23 cellular contexts compared by ENCODE assay signal in the genomic region with DNA sequence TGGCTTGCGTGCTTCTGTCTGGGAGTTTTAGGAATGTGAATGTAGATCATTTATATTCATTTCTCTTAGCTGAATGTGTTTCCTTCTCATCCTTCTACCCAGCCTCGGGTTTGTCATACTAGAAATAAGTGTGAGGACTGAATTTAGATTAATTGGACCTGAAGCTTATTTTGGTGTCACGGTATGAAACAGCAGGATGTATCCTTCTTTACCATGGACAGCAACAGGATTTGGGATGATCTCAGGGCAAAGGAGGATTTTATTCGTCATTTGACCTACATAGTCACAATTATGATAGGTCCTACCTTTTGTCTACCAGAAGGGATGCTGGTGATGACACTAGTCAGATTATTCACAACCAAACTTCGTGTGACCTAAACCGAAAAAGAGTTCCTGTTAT.
A peak's percentile ranks its signal among the peaks of the same experiment; 100 is the strongest.
DNase-seq lines count a peak whose midpoint lies in the region; ATAC-seq, FAIRE-seq and TF ChIP-seq lines count a peak whose summit lies in the region.
"Had no signal": no experiment of that assay in that cellular context is flagged by ENCODE, and none has a peak within 500 bp of the region (broad histone marks: within the 10 kb centered on the region; RNA-seq: fewer than 3 reads in every experiment).

No MANE protein-coding gene starts in this region.

- intact Hi-C loops in natural killer cell (cut with micrococcal nuclease) = no loop called here

- no peak for TF ChIP-seq RAD21 in A549 (conservative IDR thresholded peaks at IDR 0.05 in 1 of 2, IDR thresholded peaks at IDR 0.05 in 1 of 2)

- H3K27me3 Mint-ChIP-seq in natural killer cell (ENCODE audit: low read depth in 2 of 2) = no peaks in the 10 kb centered on the region
- H3K27me3 Mint-ChIP-seq: B cell; CD4-positive, CD25-positive, alpha-beta regulatory T cell had no signal

- H3K36me3 ChIP-seq in HEK293 (ENCODE audit: control insufficient read depth in 2 of 2, insufficient read depth in 1 of 2, low read length in 2 of 2) (no peaks in the 10 kb centered on the region), SJCRH30 (no peaks in the 10 kb centered on the region)
- H3K36me3 ChIP-seq: BLaER1, HAP-1 had no signal

- no peak for TF ChIP-seq POLR2A in A549 (IDR thresholded peaks at IDR 0.05; ENCODE audit: low read length)

- H3K4me3 ChIP-seq in A549 = no peak overlapping the region
- no peak overlapping the region for H3K4me3 ChIP-seq in HEK293 (ENCODE audit: low read depth, low read length)
- no peak overlapping the region for H3K4me3 ChIP-seq in SJCRH30
- H3K4me3 ChIP-seq: BLaER1, HAP-1 had no signal

- POLR2A ChIA-PET in A549 (lab: Yijun Ruan, JAX) (no interaction called here), HEK293 (lab: Yijun Ruan, JAX) (no interaction called here)

- no peak for TF ChIP-seq EP300 in A549 (IDR thresholded peaks at IDR 0.05)

- H3K9me3 Mint-ChIP-seq in natural killer cell = peaks cover 3 to 5% of the 10 kb centered on the region in 2 donors

- ATAC-seq in A549 = no peak
- ATAC-seq in natural killer cell = no peak
- ATAC-seq: CD8-positive, alpha-beta T cell had no signal

- no peak overlapping the region for H3K4me3 Mint-ChIP-seq in natural killer cell
- H3K4me3 Mint-ChIP-seq: B cell; CD4-positive, CD25-positive, alpha-beta regulatory T cell; CD8-positive, alpha-beta T cell had no signal

- H3K4me2 ChIP-seq in A549 = no peak overlapping the region
- H3K4me2 ChIP-seq: BLaER1 had no signal

- no peak for TF ChIP-seq CTCF in A549 (IDR thresholded peaks at IDR 0.05)
- no peak for TF ChIP-seq CTCF in D721Med (IDR thresholded peaks at IDR 0.05; ENCODE audit: insufficient read depth, missing control alignments)
- TF ChIP-seq CTCF in HEK293 (tag by site-specific recombination; IDR thresholded peaks at IDR 0.05) = no peak
- TF ChIP-seq CTCF in natural killer cell (IDR thresholded peaks at IDR 0.05) = no peak

- peaks cover 3% of the 10 kb centered on the region; the same call in 1 of the 3 replicates for H3K9me3 ChIP-seq in A549
- H3K9me3 ChIP-seq in HEK293 (ENCODE audit: control insufficient read depth, insufficient read depth, low read depth, low read length) = no peaks in the 10 kb centered on the region
- H3K9me3 ChIP-seq in SJCRH30 (replicated peaks) = no peaks in the 10 kb centered on the region
- H3K9me3 ChIP-seq: BLaER1, Caco-2, HAP-1 had no signal

- CTCF ChIA-PET in A549 (lab: Yijun Ruan, JAX) = interaction anchor here (1.6 kb wide), 1 partner anchor 370 kb away, joined by 3 read pairs; no protein-coding TSS in a partner anchor
- CTCF ChIA-PET in HEK293 (lab: Yijun Ruan, JAX) = no interaction called here

- FAIRE-seq in A549 (lab: Jason Lieb, UNC) (no peak), D721Med (lab: Jason Lieb, UNC) (peak; percentile 76)
- FAIRE-seq: GM12891, GM18507, H54 had no signal

- H3K4me1 Mint-ChIP-seq in natural killer cell = no peaks in the 10 kb centered on the region
- H3K4me1 Mint-ChIP-seq: B cell; CD4-positive, CD25-positive, alpha-beta regulatory T cell had no signal

- H3K27ac Mint-ChIP-seq in natural killer cell = no peak overlapping the region
- H3K27ac Mint-ChIP-seq: B cell; CD4-positive, CD25-positive, alpha-beta regulatory T cell; CD8-positive, alpha-beta T cell had no signal

- no peaks in the 10 kb centered on the region for H3K27me3 ChIP-seq in SJCRH30
- H3K27me3 ChIP-seq: BLaER1 had no signal

- H3K4me1 ChIP-seq in A549 (no peaks in the 10 kb centered on the region), HEK293 (ENCODE audit: control insufficient read depth, insufficient read depth, low read length) (no peaks in the 10 kb centered on the region), SJCRH30 (no peaks in the 10 kb centered on the region)
- H3K4me1 ChIP-seq: BLaER1, Caco-2, HAP-1 had no signal

- H3K27ac ChIP-seq in A549 = no peak overlapping the region
- H3K27ac ChIP-seq in HEK293 (ENCODE audit: extremely low read depth, low read depth, low read length) = no peak overlapping the region
- no peak overlapping the region for H3K27ac ChIP-seq in SJCRH30
- H3K27ac ChIP-seq: BLaER1, C4-2B had no signal

- WGBS in A549 (ENCODE audit: missing lambda C conversion rate) = 66% methylated on average over 6 of the region's 6 CpGs

- H3K36me3 Mint-ChIP-seq in natural killer cell = no peaks in the 10 kb centered on the region
- H3K36me3 Mint-ChIP-seq: CD4-positive, CD25-positive, alpha-beta regulatory T cell; CD8-positive, alpha-beta T cell had no signal

- DNase-seq in A549 (ENCODE audit: low read depth in 1 of 2, low spot score in 1 of 2) (no peak), D721Med (ENCODE audit: insufficient read length, low spot score) (no peak), SJCRH30 (no peak), natural killer cell (no peak), cerebellum (ENCODE audit: low spot score) (no peak), epidermal melanocyte (ENCODE audit: insufficient read length, low spot score) (no peak)
- DNase-seq: Caco-2; CD4-positive, CD25-positive, alpha-beta regulatory T cell; CD8-positive, alpha-beta T cell; DMS 273 treated with DMSO at 0.1 percent for 48 hours; DMS79; EL; GF-D8; GOT3 had no signal

TF ChIP-seq in HEK293, 187 proteins besides CTCF, POLR2A, EP300 and RAD21 (continues in another document):
- TF ChIP-seq ZNF350 (tag by site-specific recombination; IDR thresholded peaks at IDR 0.05) (no peak), SETDB1 (IDR thresholded peaks at IDR 0.05; ENCODE audit: insufficient read length, low read length) (no peak)
- TF ChIP-seq, protein P1, sequence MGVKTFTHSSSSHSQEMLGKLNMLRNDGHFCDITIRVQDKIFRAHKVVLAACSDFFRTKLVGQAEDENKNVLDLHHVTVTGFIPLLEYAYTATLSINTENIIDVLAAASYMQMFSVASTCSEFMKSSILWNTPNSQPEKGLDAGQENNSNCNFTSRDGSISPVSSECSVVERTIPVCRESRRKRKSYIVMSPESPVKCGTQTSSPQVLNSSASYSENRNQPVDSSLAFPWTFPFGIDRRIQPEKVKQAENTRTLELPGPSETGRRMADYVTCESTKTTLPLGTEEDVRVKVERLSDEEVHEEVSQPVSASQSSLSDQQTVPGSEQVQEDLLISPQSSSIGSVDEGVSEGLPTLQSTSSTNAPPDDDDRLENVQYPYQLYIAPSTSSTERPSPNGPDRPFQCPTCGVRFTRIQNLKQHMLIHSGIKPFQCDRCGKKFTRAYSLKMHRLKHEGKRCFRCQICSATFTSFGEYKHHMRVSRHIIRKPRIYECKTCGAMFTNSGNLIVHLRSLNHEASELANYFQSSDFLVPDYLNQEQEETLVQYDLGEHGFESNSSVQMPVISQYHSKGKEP (tag by site-specific recombination; IDR thresholded peaks at IDR 0.05) = no peak

TF ChIP-seq in PFSK-1, 5 proteins besides CTCF, POLR2A, EP300 and RAD21:
- TF ChIP-seq FOXP2 (optimal IDR thresholded peaks at IDR 0.05; ENCODE audit: borderline replicate concordance, extremely low read depth, extremely low read length, insufficient read depth) = no peak
- TF ChIP-seq TAF1 (IDR thresholded peaks at IDR 0.05; ENCODE audit: borderline replicate concordance, insufficient read depth, low read length) = no peak
- TF ChIP-seq, protein P2, sequence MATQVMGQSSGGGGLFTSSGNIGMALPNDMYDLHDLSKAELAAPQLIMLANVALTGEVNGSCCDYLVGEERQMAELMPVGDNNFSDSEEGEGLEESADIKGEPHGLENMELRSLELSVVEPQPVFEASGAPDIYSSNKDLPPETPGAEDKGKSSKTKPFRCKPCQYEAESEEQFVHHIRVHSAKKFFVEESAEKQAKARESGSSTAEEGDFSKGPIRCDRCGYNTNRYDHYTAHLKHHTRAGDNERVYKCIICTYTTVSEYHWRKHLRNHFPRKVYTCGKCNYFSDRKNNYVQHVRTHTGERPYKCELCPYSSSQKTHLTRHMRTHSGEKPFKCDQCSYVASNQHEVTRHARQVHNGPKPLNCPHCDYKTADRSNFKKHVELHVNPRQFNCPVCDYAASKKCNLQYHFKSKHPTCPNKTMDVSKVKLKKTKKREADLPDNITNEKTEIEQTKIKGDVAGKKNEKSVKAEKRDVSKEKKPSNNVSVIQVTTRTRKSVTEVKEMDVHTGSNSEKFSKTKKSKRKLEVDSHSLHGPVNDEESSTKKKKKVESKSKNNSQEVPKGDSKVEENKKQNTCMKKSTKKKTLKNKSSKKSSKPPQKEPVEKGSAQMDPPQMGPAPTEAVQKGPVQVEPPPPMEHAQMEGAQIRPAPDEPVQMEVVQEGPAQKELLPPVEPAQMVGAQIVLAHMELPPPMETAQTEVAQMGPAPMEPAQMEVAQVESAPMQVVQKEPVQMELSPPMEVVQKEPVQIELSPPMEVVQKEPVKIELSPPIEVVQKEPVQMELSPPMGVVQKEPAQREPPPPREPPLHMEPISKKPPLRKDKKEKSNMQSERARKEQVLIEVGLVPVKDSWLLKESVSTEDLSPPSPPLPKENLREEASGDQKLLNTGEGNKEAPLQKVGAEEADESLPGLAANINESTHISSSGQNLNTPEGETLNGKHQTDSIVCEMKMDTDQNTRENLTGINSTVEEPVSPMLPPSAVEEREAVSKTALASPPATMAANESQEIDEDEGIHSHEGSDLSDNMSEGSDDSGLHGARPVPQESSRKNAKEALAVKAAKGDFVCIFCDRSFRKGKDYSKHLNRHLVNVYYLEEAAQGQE (IDR thresholded peaks at IDR 0.05; ENCODE audit: insufficient read depth in 1 of 2, low read depth in 2 of 2, low read length in 2 of 2) = peak; percentile 84 to 92
- no peak for TF ChIP-seq SIN3A (IDR thresholded peaks at IDR 0.05; ENCODE audit: borderline replicate concordance, insufficient read depth, low read length)
- TF ChIP-seq POLR2AphosphoS5 (IDR thresholded peaks at IDR 0.05; ENCODE audit: low read depth, low read length) = no peak
TF ChIP-seq in PFSK-1: peak in this region for 1.
